In the genomic region with DNA sequence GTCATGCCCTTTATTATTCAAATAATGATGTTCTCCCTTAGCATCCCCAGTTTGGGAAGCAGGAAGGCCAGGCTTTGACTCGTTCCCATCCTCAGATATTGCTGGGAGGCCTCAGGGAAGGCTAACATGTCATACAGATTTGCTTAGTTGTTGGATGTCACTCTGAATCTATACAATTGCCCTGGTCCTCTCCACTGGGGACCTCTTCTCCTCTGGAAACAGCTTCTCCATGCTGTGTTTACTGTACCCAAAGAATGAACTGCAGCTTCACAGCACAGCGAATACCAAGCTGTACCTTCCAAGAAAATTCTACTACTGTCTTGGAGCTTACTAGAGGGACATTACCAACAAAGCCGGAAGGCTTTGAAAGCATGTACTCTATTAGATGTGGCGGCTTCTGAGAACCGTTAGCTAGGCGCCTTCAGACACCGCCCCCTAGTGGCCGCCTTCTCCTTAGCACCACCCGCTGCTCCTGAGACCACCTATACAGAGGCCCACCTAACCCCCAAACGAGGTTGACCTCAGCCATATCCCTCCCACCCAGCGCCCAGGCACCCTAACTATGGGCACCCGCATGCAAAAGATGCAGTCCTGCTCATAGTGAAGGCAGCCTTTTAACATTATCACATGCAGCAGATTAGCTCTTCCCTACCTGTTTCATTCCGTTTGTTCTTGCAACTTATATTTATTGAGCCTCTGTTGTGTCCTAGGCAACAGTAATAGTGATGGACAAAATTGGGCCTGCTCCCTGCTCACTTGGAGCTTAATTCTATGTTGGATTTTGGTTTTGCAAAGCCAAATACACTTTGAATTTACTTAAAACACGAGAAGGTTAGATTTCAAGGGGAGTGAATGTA, we compare ENCODE assay signal across 8 cellular contexts. TPM values are rescaled to one million over a fixed set of nuclear protein-coding genes. Genes with fewer than 3 reads are reported as not detected.
DNase-seq lines count a peak whose midpoint lies in the region; ATAC-seq and TF ChIP-seq lines count a peak whose summit lies in the region.

No MANE protein-coding gene starts in this region.

- no peak for ATAC-seq in GM21723 (IDR thresholded peaks at IDR 0.05; ENCODE audit: unreplicated experiment)

- no peak overlapping the region for H3K23ac ChIP-seq in mesendoderm (ENCODE audit: low read length)

- H3K4ac ChIP-seq in mesendoderm (ENCODE audit: low read depth, low read length), result no peak overlapping the region

- no peak overlapping the region for H2AK5ac ChIP-seq in mesendoderm (ENCODE audit: low read length)

- no peak overlapping the region for H3K18ac ChIP-seq in mesendoderm (ENCODE audit: low read length)

- H3K79me1 ChIP-seq in mesendoderm (ENCODE audit: low read length), result no peaks in the 10 kb centered on the region

- DNase-seq in ELF-1 (ENCODE audit: low read depth, low spot score) (peak; percentile 86), colonic mucosa (peak; percentile 23), mesendoderm (peak; percentile 59), NCI-H446 (lab: John Stamatoyannopoulos, UW) (no peak), NCI-H1436 (lab: John Stamatoyannopoulos, UW) (no peak), cerebellum (ENCODE audit: low spot score) (no peak)

- H3K4me3 ChIP-seq in colonic mucosa, result no peak overlapping the region
- no peak overlapping the region for H3K4me3 ChIP-seq in mesendoderm (ENCODE audit: low read length)

- H3K9ac ChIP-seq in colonic mucosa (ENCODE audit: low read depth in 2 of 2, low read length in 2 of 2), result no peak overlapping the region
- peak overlapping the region; percentile 12 for H3K9ac ChIP-seq in mesendoderm (ENCODE audit: low read length)

- no peaks in the 10 kb centered on the region for H3K36me3 ChIP-seq in colonic mucosa
- H3K36me3 ChIP-seq in mesendoderm (ENCODE audit: control insufficient read depth, insufficient read depth, low read length), result no peaks in the 10 kb centered on the region

- no peak overlapping the region for H3K27ac ChIP-seq in colonic mucosa
- no peak overlapping the region for H3K27ac ChIP-seq in mesendoderm (ENCODE audit: low read depth, low read length)

- H2BK15ac ChIP-seq in mesendoderm (replicated peaks; ENCODE audit: low read depth), result no peak overlapping the region

- H3K27me3 ChIP-seq in colonic mucosa (no peaks in the 10 kb centered on the region), mesendoderm (ENCODE audit: insufficient read depth, low read length, poor library complexity) (no peaks in the 10 kb centered on the region)

- H2BK120ac ChIP-seq in mesendoderm (ENCODE audit: low read depth, low read length), result no peak overlapping the region

- no peak overlapping the region for H3K56ac ChIP-seq in mesendoderm (ENCODE audit: low read length)

- H4K5ac ChIP-seq in mesendoderm (ENCODE audit: low read length), result no peak overlapping the region

- WGBS in mesendoderm (ENCODE audit: extremely low coverage, insufficient coverage, low lambda C conversion rate), result no CpG with 5 or more reads among the region's 14 CpGs

- H3K4me1 ChIP-seq in colonic mucosa (no peaks in the 10 kb centered on the region), mesendoderm (ENCODE audit: control insufficient read depth, low read depth, low read length) (peaks cover 2% of the 10 kb centered on the region)

- H3K4me2 ChIP-seq in mesendoderm (ENCODE audit: low read length), result no peak overlapping the region

- no peaks in the 10 kb centered on the region for H3K9me3 ChIP-seq in colonic mucosa

- no peaks in the 10 kb centered on the region for H3K79me2 ChIP-seq in mesendoderm (ENCODE audit: control insufficient read depth, insufficient read depth, low read length)

- intact Hi-C loops in colonic mucosa (cut with DNase I), result no loop called here

- H4K8ac ChIP-seq in mesendoderm (ENCODE audit: low read depth, low read length), result no peak overlapping the region

- H2BK5ac ChIP-seq in mesendoderm (ENCODE audit: low read length), result no peak overlapping the region

- TF ChIP-seq CTCF in LNCAP (IDR thresholded peaks at IDR 0.05) (peak; percentile 96), colonic mucosa (IDR thresholded peaks at IDR 0.05) (peak; percentile 47)

RNA-seq across cellular contexts. Expression of gene FOXI1, which starts 34.9 kb away (rescaled TPM):
- total RNA-seq in colonic mucosa (under 1 TPM in 1 of 2 donors, not detected in 1; 0.16 TPM), cerebellum (not detected)
- 0.20 TPM for polyA plus RNA-seq in mesendoderm (2013, experiment 1 of 2)
- polyA plus RNA-seq in mesendoderm (2013, experiment 2 of 2), result 0.17 TPM

Comparison
In these comparisons a context has a peak if more than half of its experiments do, and no peak if none do; other contexts are left out.
1. DNase-seq: peak in ELF-1 (single experiment), colonic mucosa (single experiment) and mesendoderm (single experiment); none in NCI-H446 (0 of 2), NCI-H1436 (single experiment) and cerebellum (single experiment).